Comparison of ENCODE assay signal across 15 cellular contexts in genomic region chr5:143554194-143554717, GRCh38.
DNase-seq lines count a peak whose midpoint lies in the region; ATAC-seq and TF ChIP-seq lines count a peak whose summit lies in the region.
"Had no signal": no experiment of that assay in that cellular context is flagged by ENCODE, and none has a peak within 500 bp of the region (broad histone marks: within the 10 kb centered on the region; RNA-seq: fewer than 3 reads in every experiment).

No MANE protein-coding gene starts in this region.

- dilution Hi-C loops in mammary epithelial cell (cut with HindIII; ENCODE audit: low sequenced_read_pairs): no loop called here

- H3K79me2 ChIP-seq in mammary epithelial cell (ENCODE audit: insufficient read depth, low read length): no peaks in the 10 kb centered on the region

- H3K27me3 ChIP-seq in mammary epithelial cell (ENCODE audit: insufficient read depth, low read length): no peaks in the 10 kb centered on the region
- no peaks in the 10 kb centered on the region for H3K27me3 ChIP-seq in naive thymus-derived CD4-positive, alpha-beta T cell (ENCODE audit: control insufficient read depth in 2 of 2, insufficient read depth in 2 of 2, low read length in 2 of 2)
- no peaks in the 10 kb centered on the region for H3K27me3 ChIP-seq in gastroesophageal sphincter
- H3K27me3 ChIP-seq: tibial artery had no signal

- POLR2A ChIA-PET in naive thymus-derived CD4-positive, alpha-beta T cell (lab: Charles Lee): no interaction called here

- peaks cover 3 to 24% (median 11%) of the 10 kb centered on the region in 5 donors for H3K27me3 Mint-ChIP-seq in naive thymus-derived CD4-positive, alpha-beta T cell
- H3K27me3 Mint-ChIP-seq in activated naive CD4-positive, alpha-beta T cell treated with anti-CD3 and anti-CD28 coated beads, Interleukin-2, amount 10 ng/mL, durations not matched to agents 7 days and 5 days: no peaks in the 10 kb centered on the region

- H3K4me3 Mint-ChIP-seq in naive thymus-derived CD4-positive, alpha-beta T cell: no peak overlapping the region
- H3K4me3 Mint-ChIP-seq in activated naive CD4-positive, alpha-beta T cell treated with anti-CD3 and anti-CD28 coated beads, Interleukin-2, amount 10 ng/mL, durations not matched to agents 7 days and 5 days: no peak overlapping the region
- H3K4me3 Mint-ChIP-seq: natural killer cell had no signal

- no peak overlapping the region for H3K4me3 ChIP-seq in NB4 (ENCODE audit: low read depth, low read length)
- no peak overlapping the region for H3K4me3 ChIP-seq in mammary epithelial cell (replicated peaks in 1 of 3; ENCODE audit: insufficient read depth in 1 of 3, low read depth in 2 of 3, low read length in 3 of 3)
- H3K4me3 ChIP-seq in naive thymus-derived CD4-positive, alpha-beta T cell (ENCODE audit: low read length): no peak overlapping the region
- H3K4me3 ChIP-seq in gastroesophageal sphincter: no peak overlapping the region
- H3K4me3 ChIP-seq: K562, tibial artery had no signal

- H3K36me3 ChIP-seq in mammary epithelial cell (ENCODE audit: insufficient read depth, low read length) (no peaks in the 10 kb centered on the region), gastroesophageal sphincter (no peaks in the 10 kb centered on the region)
- no peaks in the 10 kb centered on the region for H3K36me3 ChIP-seq in naive thymus-derived CD4-positive, alpha-beta T cell (ENCODE audit: control insufficient read depth in 2 of 3, insufficient read depth in 3 of 3, low read length in 3 of 3)
- H3K36me3 ChIP-seq: tibial artery had no signal

- H3K9ac ChIP-seq in mammary epithelial cell (ENCODE audit: insufficient read depth, low read length): no peak overlapping the region

- intact Hi-C loops in mammary epithelial cell (cut with micrococcal nuclease): loop anchor here (1.0 to 10.0 kb wide), 2 partner anchors 18 to 239 kb away; no protein-coding TSS in a partner anchor
- intact Hi-C loops in naive thymus-derived CD4-positive, alpha-beta T cell (cut with micrococcal nuclease): no loop called here

- in situ Hi-C loops in mammary epithelial cell (cut with MboI; ENCODE audit: low sequenced_read_pairs in 2 of 2): no loop called here

- H2AFZ ChIP-seq in mammary epithelial cell (ENCODE audit: low read depth, low read length): peak overlapping the region; percentile 36

- CTCF ChIA-PET in mammary epithelial cell (lab: Charles Lee; ENCODE audit: low non-redundant PET): interaction anchor here (0.6 kb wide), 1 partner anchor 18 kb away, joined by 4 read pairs; no protein-coding TSS in a partner anchor
- CTCF ChIA-PET in naive thymus-derived CD4-positive, alpha-beta T cell (lab: Charles Lee): no interaction called here
- CTCF ChIA-PET in activated naive CD4-positive, alpha-beta T cell treated with anti-CD3 and anti-CD28 coated beads, Interleukin-2, amount 10 ng/mL, durations not matched to agents 7 days and 5 days (lab: Charles Lee): no interaction called here

- no TSS peak for BruUV-seq in mammary epithelial cell (replicated peaks; lab: Mats Ljungman, UMichigan)

- peaks cover 0 to 10% (median 0%) of the 10 kb centered on the region in 7 donors for H3K4me1 Mint-ChIP-seq in naive thymus-derived CD4-positive, alpha-beta T cell
- no peaks in the 10 kb centered on the region for H3K4me1 Mint-ChIP-seq in activated naive CD4-positive, alpha-beta T cell treated with anti-CD3 and anti-CD28 coated beads, Interleukin-2, amount 10 ng/mL, durations not matched to agents 7 days and 5 days
- H3K4me1 Mint-ChIP-seq: natural killer cell had no signal

- H3K4me1 ChIP-seq in mammary epithelial cell (ENCODE audit: insufficient read depth, low read length) (peaks cover 17% of the 10 kb centered on the region), gastroesophageal sphincter (peaks cover 0 to 6% (median 3%) of the 10 kb centered on the region in 3 donors)
- H3K4me1 ChIP-seq in naive thymus-derived CD4-positive, alpha-beta T cell (ENCODE audit: control insufficient read depth in 2 of 2, insufficient read depth in 2 of 2, low read length in 2 of 2): no peaks in the 10 kb centered on the region

- TF ChIP-seq POLR2A in NB4 (IDR thresholded peaks at IDR 0.05; ENCODE audit: extremely low read depth, insufficient read length) (no peak), gastroesophageal sphincter (IDR thresholded peaks at IDR 0.05) (no peak)

- H3K36me3 Mint-ChIP-seq in naive thymus-derived CD4-positive, alpha-beta T cell: no peaks in the 10 kb centered on the region
- no peaks in the 10 kb centered on the region for H3K36me3 Mint-ChIP-seq in activated naive CD4-positive, alpha-beta T cell treated with anti-CD3 and anti-CD28 coated beads, Interleukin-2, amount 10 ng/mL, durations not matched to agents 7 days and 5 days
- H3K36me3 Mint-ChIP-seq: natural killer cell had no signal

- ATAC-seq in naive thymus-derived CD4-positive, alpha-beta T cell: peak; percentile 85
- ATAC-seq in gastroesophageal sphincter (no peak), HG03342 (IDR thresholded peaks at IDR 0.05; ENCODE audit: unreplicated experiment) (no peak)
- ATAC-seq: K562 had no signal

- no peaks in the 10 kb centered on the region for H4K20me1 ChIP-seq in mammary epithelial cell (ENCODE audit: insufficient read depth, low read length)

- H3K4me2 ChIP-seq in mammary epithelial cell (ENCODE audit: insufficient read depth, low read depth, low read length): peak overlapping the region; percentile 10

- TF ChIP-seq CTCF in NB4 (IDR thresholded peaks at IDR 0.05; ENCODE audit: low read depth, low read length) (no peak), mammary epithelial cell (conservative IDR thresholded peaks at IDR 0.05 in 1 of 2, IDR thresholded peaks at IDR 0.05 in 1 of 2; ENCODE audit: extremely low read depth in 1 of 2, insufficient read depth in 1 of 2, low read depth in 1 of 2, low read length in 2 of 2) (no peak), gastroesophageal sphincter (IDR thresholded peaks at IDR 0.05) (no peak)

- H3K27ac Mint-ChIP-seq in naive thymus-derived CD4-positive, alpha-beta T cell: no peak overlapping the region
- H3K27ac Mint-ChIP-seq in activated naive CD4-positive, alpha-beta T cell treated with anti-CD3 and anti-CD28 coated beads, Interleukin-2, amount 10 ng/mL, durations not matched to agents 7 days and 5 days: no peak overlapping the region
- H3K27ac Mint-ChIP-seq: natural killer cell had no signal

- no peaks in the 10 kb centered on the region for H3K9me3 ChIP-seq in mammary epithelial cell (replicated peaks; ENCODE audit: insufficient read depth, low read length)
- H3K9me3 ChIP-seq in naive thymus-derived CD4-positive, alpha-beta T cell (ENCODE audit: control insufficient read depth in 2 of 3, low read length in 3 of 3): no peaks in the 10 kb centered on the region
- no peaks in the 10 kb centered on the region for H3K9me3 ChIP-seq in gastroesophageal sphincter
- H3K9me3 ChIP-seq: tibial artery had no signal

- DNase-seq in EH (ENCODE audit: low read depth): peak; percentile 99
- DNase-seq in NB4 (ENCODE audit: low read depth): peak; percentile 79
- DNase-seq in mammary epithelial cell: peak; percentile 97
- DNase-seq in naive thymus-derived CD4-positive, alpha-beta T cell: no peak
- DNase-seq in activated naive CD4-positive, alpha-beta T cell treated with anti-CD3 and anti-CD28 coated beads, Interleukin-2, amount 10 ng/mL, durations not matched to agents 7 days and 5 days: no peak
- no peak for DNase-seq in HT-29 (ENCODE audit: low spot score)
- DNase-seq: activated CD4-positive, alpha-beta T cell treated with anti-CD3 and anti-CD28 coated beads for 48 hours; DMS79; natural killer cell; NCI-H82; stimulated activated CD4-positive, alpha-beta T cell treated with anti-CD3 and anti-CD28 coated beads, Interleukin-4, amount 100 ng/mL, for 4 hours; tibial artery had no signal

- peak overlapping the region; percentile 79 for H3K27ac ChIP-seq in mammary epithelial cell (ENCODE audit: insufficient read depth, low read depth, low read length)
- H3K27ac ChIP-seq in naive thymus-derived CD4-positive, alpha-beta T cell (ENCODE audit: low read depth, low read length): no peak overlapping the region
- no peak overlapping the region for H3K27ac ChIP-seq in gastroesophageal sphincter
- H3K27ac ChIP-seq: tibial artery had no signal

- H3K9me3 Mint-ChIP-seq in naive thymus-derived CD4-positive, alpha-beta T cell: peaks cover 0 to 6% (median 0%) of the 10 kb centered on the region in 11 donors
- H3K9me3 Mint-ChIP-seq in activated naive CD4-positive, alpha-beta T cell treated with anti-CD3 and anti-CD28 coated beads, Interleukin-2, amount 10 ng/mL, durations not matched to agents 7 days and 5 days: no peaks in the 10 kb centered on the region
- H3K9me3 Mint-ChIP-seq: natural killer cell had no signal

- no peak for TF ChIP-seq EP300 in gastroesophageal sphincter (IDR thresholded peaks at IDR 0.05)

- 0% methylated on average over 2 of the region's 2 CpGs for WGBS in mammary epithelial cell (ENCODE audit: low coverage, missing lambda C conversion rate)
- WGBS in gastroesophageal sphincter (ENCODE audit: low coverage in 1 of 2), 2 donors: 50 to 61% methylated on average over 2 of the region's 2 CpGs

Comparison
In these comparisons a context has a peak if more than half of its experiments do, and no peak if none do; other contexts are left out.
1. DNase-seq: peak in EH (single experiment), NB4 (single experiment) and mammary epithelial cell (single experiment); none in naive thymus-derived CD4-positive, alpha-beta T cell (0 of 9), activated naive CD4-positive, alpha-beta T cell treated with anti-CD3 and anti-CD28 coated beads, Interleukin-2, amount 10 ng/mL, durations not matched to agents 7 days and 5 days (single experiment) and HT-29 (single experiment).